Comparison of ENCODE assay signal across 1 cellular context in the genomic region with DNA sequence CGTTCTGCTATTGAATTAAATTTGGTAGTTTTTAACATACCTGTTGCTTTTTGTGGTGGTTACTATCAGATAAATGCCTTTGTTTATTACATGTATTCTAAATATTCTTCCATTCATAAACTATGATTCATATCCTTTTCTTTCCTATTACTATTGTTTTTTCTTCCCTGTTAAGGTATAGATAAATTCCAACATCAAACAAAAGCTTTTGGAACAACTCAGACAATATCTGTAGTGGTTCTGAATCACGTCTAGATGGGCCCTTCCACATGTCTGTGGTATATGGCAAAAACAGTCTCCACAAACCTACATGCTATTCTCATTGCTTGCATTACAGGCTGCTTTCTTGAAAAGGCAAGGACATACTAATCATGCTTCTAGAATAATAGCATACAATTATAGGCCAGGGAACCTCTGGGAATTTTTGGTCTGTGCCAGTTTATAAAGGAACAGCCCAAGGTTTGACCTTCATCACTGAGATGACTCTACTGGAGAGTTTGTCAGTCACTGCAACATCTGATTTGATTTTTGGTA.
TF ChIP-seq lines count a peak whose summit lies in the region.

No MANE protein-coding gene starts in this region.

TF ChIP-seq in endothelial cell of umbilical vein, 7 proteins besides CTCF, POLR2A, EP300 and RAD21:
- peak; percentile 26 for TF ChIP-seq FOS (IDR thresholded peaks at IDR 0.05; ENCODE audit: borderline replicate concordance, insufficient read depth, low read length)
- peak; percentile 42 for TF ChIP-seq GATA2 (IDR thresholded peaks at IDR 0.05; ENCODE audit: insufficient read depth, insufficient read length, low read depth, low read length)
- TF ChIP-seq, protein P1, sequence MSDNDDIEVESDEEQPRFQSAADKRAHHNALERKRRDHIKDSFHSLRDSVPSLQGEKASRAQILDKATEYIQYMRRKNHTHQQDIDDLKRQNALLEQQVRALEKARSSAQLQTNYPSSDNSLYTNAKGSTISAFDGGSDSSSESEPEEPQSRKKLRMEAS (IDR thresholded peaks at IDR 0.05; ENCODE audit: insufficient read depth, insufficient read length), result no peak
- no peak for TF ChIP-seq POLR2AphosphoS5 (IDR thresholded peaks at IDR 0.05; ENCODE audit: insufficient read depth, low read depth, low read length)
- TF ChIP-seq EZH2 (IDR thresholded peaks at IDR 0.05; ENCODE audit: borderline replicate concordance, low read depth, low read length, severe bottlenecking), result no peak
- TF ChIP-seq MYC (IDR thresholded peaks at IDR 0.05; ENCODE audit: low read depth, low read length), result no peak
- TF ChIP-seq JUN (IDR thresholded peaks at IDR 0.05; ENCODE audit: borderline replicate concordance, insufficient read depth, insufficient read length, low read depth), result peak; percentile 81
TF ChIP-seq in endothelial cell of umbilical vein: peak in this region for 3.
